ENCODE assay signal across 8 cellular contexts in genomic region chr2:195657634-195658540, GRCh38. TPM values are rescaled to one million over a fixed set of nuclear protein-coding genes. Genes with fewer than 3 reads are reported as not detected.
DNase-seq lines count a peak whose midpoint lies in the region; ATAC-seq and TF ChIP-seq lines count a peak whose summit lies in the region.

No MANE protein-coding gene starts in this region.

- no peaks in the 10 kb centered on the region for H4K20me1 ChIP-seq in neural cell (ENCODE audit: insufficient read depth)

- peaks cover 41% of the 10 kb centered on the region for H3K79me2 ChIP-seq in neural cell (replicated peaks; ENCODE audit: insufficient read depth, low read length)

- H3K36me3 Mint-ChIP-seq in CD4-positive, alpha-beta memory T cell, result peaks cover 16 to 22% of the 10 kb centered on the region in 2 donors
- H3K36me3 Mint-ChIP-seq in activated T-helper 17 cell treated with anti-CD3 and anti-CD28 coated beads, Interleukin-2, amount 50 U/mL, for 72 hours (ENCODE audit: low read depth), result peaks cover 42% of the 10 kb centered on the region
- peaks cover 25% of the 10 kb centered on the region for H3K36me3 Mint-ChIP-seq in stimulated activated naive CD8-positive, alpha-beta T cell treated with anti-CD3 and anti-CD28 coated beads, Interleukin-15, Interleukin-2, amounts not matched to agents 100 ng/mL and 50 ng/mL, for 24 hours (ENCODE audit: low read depth)

- ATAC-seq in GM19463 (IDR thresholded peaks at IDR 0.05; ENCODE audit: unreplicated experiment), result peak; percentile 22
- ATAC-seq in activated T-helper 17 cell treated with anti-CD3 and anti-CD28 coated beads, Interleukin-2, amount 50 U/mL, for 72 hours (replicated peaks), result peak; percentile 33

- POLR2A ChIA-PET in CD4-positive, alpha-beta memory T cell (lab: Charles Lee; ENCODE audit: partially characterized antibody), result interaction anchor here (0.8 to 6.6 kb wide), 28 partner anchors 9 to 981 kb away, joined by 3 to 319 read pairs (median 5); partner anchors contain the start of genes CCDC150 and DNAH7

- TF ChIP-seq EP300 in neural cell (conservative IDR thresholded peaks at IDR 0.05; ENCODE audit: poor library complexity, severe bottlenecking), result no peak

- H3K9me3 Mint-ChIP-seq in CD4-positive, alpha-beta memory T cell, result peaks cover 0 to 6% (median 0%) of the 10 kb centered on the region in 8 donors
- no peaks in the 10 kb centered on the region for H3K9me3 Mint-ChIP-seq in activated T-helper 17 cell treated with anti-CD3 and anti-CD28 coated beads, Interleukin-2, amount 50 U/mL, for 72 hours
- H3K9me3 Mint-ChIP-seq in stimulated activated naive CD8-positive, alpha-beta T cell treated with anti-CD3 and anti-CD28 coated beads, Interleukin-15, Interleukin-2, amounts not matched to agents 100 ng/mL and 50 ng/mL, for 24 hours, result no peaks in the 10 kb centered on the region

- H3K9ac ChIP-seq in neural cell (ENCODE audit: low read length), result peak overlapping the region; percentile 95

- peak; percentile 73 to 83 (median 82) for DNase-seq in CD4-positive, alpha-beta memory T cell
- DNase-seq in HL-60 (ENCODE audit: low read depth in 1 of 2, low spot score in 1 of 2) (peak; percentile 51 to 74), RPMI7951 (ENCODE audit: low read depth) (peak; percentile 80), fibroblast of the aortic adventitia (ENCODE audit: low read depth) (peak; percentile 83)

- no peak for TF ChIP-seq RAD21 in neural cell (conservative IDR thresholded peaks at IDR 0.05)

- peak overlapping the region; percentile 100 for H3K4me2 ChIP-seq in neural cell (ENCODE audit: low read length)

- CTCF ChIA-PET in CD4-positive, alpha-beta memory T cell (lab: Charles Lee; ENCODE audit: partially characterized antibody), result interaction anchor here (0.9 to 5.5 kb wide), 8 partner anchors 79 to 182 kb away, joined by 3 to 245 read pairs (median 22); no protein-coding TSS in a partner anchor

- H3K9me3 ChIP-seq in CD4-positive, alpha-beta memory T cell (ENCODE audit: control insufficient read depth in 1 of 2, low read length in 2 of 2), result no peaks in the 10 kb centered on the region
- no peaks in the 10 kb centered on the region for H3K9me3 ChIP-seq in neural cell (ENCODE audit: low read length)

- H3K27me3 ChIP-seq in CD4-positive, alpha-beta memory T cell (ENCODE audit: insufficient read depth, low read length), result no peaks in the 10 kb centered on the region
- no peaks in the 10 kb centered on the region for H3K27me3 ChIP-seq in HL-60 (ENCODE audit: insufficient read depth, poor library complexity, severe bottlenecking)
- no peaks in the 10 kb centered on the region for H3K27me3 ChIP-seq in neural cell (ENCODE audit: insufficient read depth, low read depth, low read length)

- peak overlapping the region; percentile 27 to 80 for H3K4me3 ChIP-seq in CD4-positive, alpha-beta memory T cell (ENCODE audit: low read length in 2 of 2)
- H3K4me3 ChIP-seq in HL-60 (replicated peaks; ENCODE audit: insufficient read depth, low read length), result peak overlapping the region; percentile 50
- H3K4me3 ChIP-seq in fibroblast of the aortic adventitia (ENCODE audit: low read depth, low read length), result peak overlapping the region; percentile 79
- H3K4me3 ChIP-seq in neural cell (ENCODE audit: low read length), result peak overlapping the region; percentile 91

- peaks cover 44% of the 10 kb centered on the region for H3K4me1 ChIP-seq in CD4-positive, alpha-beta memory T cell (ENCODE audit: insufficient read depth, low read length)

- no peaks in the 10 kb centered on the region for H3F3A ChIP-seq in neural cell (ENCODE audit: insufficient read depth, low read length, poor library complexity, severe bottlenecking)

- intact Hi-C loops in CD4-positive, alpha-beta memory T cell (cut with micrococcal nuclease), result loop anchor here (1.0 to 5.0 kb wide), 7 partner anchors 94 to 1794 kb away; partner anchors contain the start of genes COQ10B, DNAH7 and STK17B

- H3K4me3 Mint-ChIP-seq in CD4-positive, alpha-beta memory T cell, result peak overlapping the region; percentile 96 to 99 (median 99)
- H3K4me3 Mint-ChIP-seq in activated T-helper 17 cell treated with anti-CD3 and anti-CD28 coated beads, Interleukin-2, amount 50 U/mL, for 72 hours, result peak overlapping the region; percentile 98
- peak overlapping the region; percentile 95 for H3K4me3 Mint-ChIP-seq in stimulated activated naive CD8-positive, alpha-beta T cell treated with anti-CD3 and anti-CD28 coated beads, Interleukin-15, Interleukin-2, amounts not matched to agents 100 ng/mL and 50 ng/mL, for 24 hours

- peak overlapping the region; percentile 99 for H3K27ac ChIP-seq in CD4-positive, alpha-beta memory T cell (ENCODE audit: low read depth, low read length)
- peak overlapping the region; percentile 97 for H3K27ac ChIP-seq in HL-60 (replicated peaks)
- H3K27ac ChIP-seq in neural cell (ENCODE audit: low read length), result peak overlapping the region; percentile 92

- no peak for TF ChIP-seq CTCF in HL-60 (IDR thresholded peaks at IDR 0.05; ENCODE audit: insufficient read depth, low read length)
- TF ChIP-seq CTCF in fibroblast of the aortic adventitia (IDR thresholded peaks at IDR 0.05; ENCODE audit: insufficient read depth, low read length), result no peak
- no peak for TF ChIP-seq CTCF in neural cell (IDR thresholded peaks at IDR 0.05; ENCODE audit: poor library complexity, severe bottlenecking)

- H3K36me3 ChIP-seq in CD4-positive, alpha-beta memory T cell (ENCODE audit: insufficient read depth, low read length), result no peaks in the 10 kb centered on the region
- no peaks in the 10 kb centered on the region for H3K36me3 ChIP-seq in neural cell (ENCODE audit: insufficient read depth, low read length)

- peak overlapping the region; percentile 97 to 100 (median 99) for H3K27ac Mint-ChIP-seq in CD4-positive, alpha-beta memory T cell
- peak overlapping the region; percentile 100 for H3K27ac Mint-ChIP-seq in activated T-helper 17 cell treated with anti-CD3 and anti-CD28 coated beads, Interleukin-2, amount 50 U/mL, for 72 hours
- peak overlapping the region; percentile 97 for H3K27ac Mint-ChIP-seq in stimulated activated naive CD8-positive, alpha-beta T cell treated with anti-CD3 and anti-CD28 coated beads, Interleukin-15, Interleukin-2, amounts not matched to agents 100 ng/mL and 50 ng/mL, for 24 hours

- H3K9me2 ChIP-seq in neural cell (ENCODE audit: insufficient read depth, low read length), result no peaks in the 10 kb centered on the region

- H3K4me1 Mint-ChIP-seq in CD4-positive, alpha-beta memory T cell, result peaks cover 23 to 54% (median 27%) of the 10 kb centered on the region in 4 donors
- H3K4me1 Mint-ChIP-seq in activated T-helper 17 cell treated with anti-CD3 and anti-CD28 coated beads, Interleukin-2, amount 50 U/mL, for 72 hours, result peaks cover 22% of the 10 kb centered on the region
- peaks cover 49% of the 10 kb centered on the region for H3K4me1 Mint-ChIP-seq in stimulated activated naive CD8-positive, alpha-beta T cell treated with anti-CD3 and anti-CD28 coated beads, Interleukin-15, Interleukin-2, amounts not matched to agents 100 ng/mL and 50 ng/mL, for 24 hours (ENCODE audit: low read depth)

- H3K27me3 Mint-ChIP-seq in CD4-positive, alpha-beta memory T cell, result peaks cover 0 to 2% of the 10 kb centered on the region in 2 donors
- H3K27me3 Mint-ChIP-seq in activated T-helper 17 cell treated with anti-CD3 and anti-CD28 coated beads, Interleukin-2, amount 50 U/mL, for 72 hours, result no peaks in the 10 kb centered on the region
- no peaks in the 10 kb centered on the region for H3K27me3 Mint-ChIP-seq in stimulated activated naive CD8-positive, alpha-beta T cell treated with anti-CD3 and anti-CD28 coated beads, Interleukin-15, Interleukin-2, amounts not matched to agents 100 ng/mL and 50 ng/mL, for 24 hours

- peak overlapping the region; percentile 81 for H2AFZ ChIP-seq in neural cell (ENCODE audit: low read depth, low read length)

TF ChIP-seq in neural cell, 6 proteins besides CTCF, POLR2A, EP300 and RAD21:
- TF ChIP-seq MXI1 (conservative IDR thresholded peaks at IDR 0.05; ENCODE audit: poor library complexity, severe bottlenecking) (peak; percentile 92), SMC3 (conservative IDR thresholded peaks at IDR 0.05; ENCODE audit: poor library complexity) (peak; percentile 22), EZH2 (IDR thresholded peaks at IDR 0.05; ENCODE audit: borderline replicate concordance, insufficient read depth, low read length, poor library complexity, severe bottlenecking) (no peak), POLR2AphosphoS5 (IDR thresholded peaks at IDR 0.05) (no peak), TAF1 (IDR thresholded peaks at IDR 0.05; ENCODE audit: low read depth) (peak; percentile 64)
- TF ChIP-seq, protein P1, sequence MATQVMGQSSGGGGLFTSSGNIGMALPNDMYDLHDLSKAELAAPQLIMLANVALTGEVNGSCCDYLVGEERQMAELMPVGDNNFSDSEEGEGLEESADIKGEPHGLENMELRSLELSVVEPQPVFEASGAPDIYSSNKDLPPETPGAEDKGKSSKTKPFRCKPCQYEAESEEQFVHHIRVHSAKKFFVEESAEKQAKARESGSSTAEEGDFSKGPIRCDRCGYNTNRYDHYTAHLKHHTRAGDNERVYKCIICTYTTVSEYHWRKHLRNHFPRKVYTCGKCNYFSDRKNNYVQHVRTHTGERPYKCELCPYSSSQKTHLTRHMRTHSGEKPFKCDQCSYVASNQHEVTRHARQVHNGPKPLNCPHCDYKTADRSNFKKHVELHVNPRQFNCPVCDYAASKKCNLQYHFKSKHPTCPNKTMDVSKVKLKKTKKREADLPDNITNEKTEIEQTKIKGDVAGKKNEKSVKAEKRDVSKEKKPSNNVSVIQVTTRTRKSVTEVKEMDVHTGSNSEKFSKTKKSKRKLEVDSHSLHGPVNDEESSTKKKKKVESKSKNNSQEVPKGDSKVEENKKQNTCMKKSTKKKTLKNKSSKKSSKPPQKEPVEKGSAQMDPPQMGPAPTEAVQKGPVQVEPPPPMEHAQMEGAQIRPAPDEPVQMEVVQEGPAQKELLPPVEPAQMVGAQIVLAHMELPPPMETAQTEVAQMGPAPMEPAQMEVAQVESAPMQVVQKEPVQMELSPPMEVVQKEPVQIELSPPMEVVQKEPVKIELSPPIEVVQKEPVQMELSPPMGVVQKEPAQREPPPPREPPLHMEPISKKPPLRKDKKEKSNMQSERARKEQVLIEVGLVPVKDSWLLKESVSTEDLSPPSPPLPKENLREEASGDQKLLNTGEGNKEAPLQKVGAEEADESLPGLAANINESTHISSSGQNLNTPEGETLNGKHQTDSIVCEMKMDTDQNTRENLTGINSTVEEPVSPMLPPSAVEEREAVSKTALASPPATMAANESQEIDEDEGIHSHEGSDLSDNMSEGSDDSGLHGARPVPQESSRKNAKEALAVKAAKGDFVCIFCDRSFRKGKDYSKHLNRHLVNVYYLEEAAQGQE (IDR thresholded peaks at IDR 0.05; ENCODE audit: borderline replicate concordance), result no peak

RNA-seq across cellular contexts. Expression of gene SLC39A10, which starts 0.9 kb away (rescaled TPM):
- total RNA-seq in CD4-positive, alpha-beta memory T cell, result 100 to 1,000 TPM; 101 to 102 TPM
- 1 to 10 TPM; 5.9 to 8.1 TPM for polyA plus RNA-seq in CD4-positive, alpha-beta memory T cell
- 37.8 and 44.2 TPM in 2 replicates for total RNA-seq in RPMI7951 (2014; rRNA removed; shearing (Covaris generic))
- total RNA-seq in activated T-helper 17 cell treated with anti-CD3 and anti-CD28 coated beads, Interleukin-2, amount 50 U/mL, for 72 hours, result 100 to 1,000 TPM in 1 of 2 donors, 10 to 100 TPM in 1; 62.2 to 102 TPM
- total RNA-seq in fibroblast of the aortic adventitia (ENCODE audit: low replicate concordance), result 22.2 and 57.8 TPM in 2 replicates
- polyA plus RNA-seq in neural cell, result 62.1 and 71.7 TPM in 2 replicates
- polyA minus RNA-seq in neural cell, result 127 and 141 TPM in 2 replicates

Comparison
In these comparisons a context has a peak if more than half of its experiments do, and no peak if none do; other contexts are left out.
1. Peak in every context shown above with its lines: DNase-seq, ATAC-seq, H3K4me3 ChIP-seq and H3K27ac ChIP-seq.